ENCODE assay signal across 1 cellular context in the genomic region with DNA sequence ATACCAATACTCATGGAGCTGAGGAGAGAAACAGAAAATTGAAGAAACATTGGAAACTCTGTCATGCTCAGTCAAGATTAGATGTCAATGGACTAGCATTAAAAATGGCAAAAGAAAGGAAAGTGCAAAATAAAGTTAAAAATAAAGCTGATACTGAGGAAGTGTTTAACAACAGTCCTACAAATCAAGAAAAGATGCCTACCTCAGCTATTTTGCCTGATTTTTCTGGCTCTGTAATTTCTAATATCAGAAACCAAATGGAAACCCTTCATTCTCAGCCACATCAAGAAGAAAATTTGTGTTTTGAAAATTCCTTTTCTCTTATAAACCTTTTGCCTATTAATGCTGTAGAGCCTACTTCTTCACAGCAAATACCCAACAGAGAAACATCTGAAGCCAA.
TF ChIP-seq lines count a peak whose summit lies in the region.

No MANE protein-coding gene starts in this region.

TF ChIP-seq in K562, 482 proteins besides CTCF, POLR2A, EP300 and RAD21 (continued from another document):
- TF ChIP-seq, protein P1, sequence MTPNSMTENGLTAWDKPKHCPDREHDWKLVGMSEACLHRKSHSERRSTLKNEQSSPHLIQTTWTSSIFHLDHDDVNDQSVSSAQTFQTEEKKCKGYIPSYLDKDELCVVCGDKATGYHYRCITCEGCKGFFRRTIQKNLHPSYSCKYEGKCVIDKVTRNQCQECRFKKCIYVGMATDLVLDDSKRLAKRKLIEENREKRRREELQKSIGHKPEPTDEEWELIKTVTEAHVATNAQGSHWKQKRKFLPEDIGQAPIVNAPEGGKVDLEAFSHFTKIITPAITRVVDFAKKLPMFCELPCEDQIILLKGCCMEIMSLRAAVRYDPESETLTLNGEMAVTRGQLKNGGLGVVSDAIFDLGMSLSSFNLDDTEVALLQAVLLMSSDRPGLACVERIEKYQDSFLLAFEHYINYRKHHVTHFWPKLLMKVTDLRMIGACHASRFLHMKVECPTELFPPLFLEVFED (CRISPR knock-in tag; conservative IDR thresholded peaks at IDR 0.05): no peak
- TF ChIP-seq NCOA6 (IDR thresholded peaks at IDR 0.05) (no peak), ZNF444 (CRISPR knock-in tag; IDR thresholded peaks at IDR 0.05) (no peak), MAFF (IDR thresholded peaks at IDR 0.05; ENCODE audit: low read length) (0 out of 2 replicates have a peak, but pooled peaks have one; percentile 18), PCBP1 (IDR thresholded peaks at IDR 0.05; ENCODE audit: low read depth, low read length, poor library complexity, severe bottlenecking) (no peak), ZNF77 (CRISPR knock-in tag; IDR thresholded peaks at IDR 0.05) (no peak), MAFK (IDR thresholded peaks at IDR 0.05; ENCODE audit: low read length) (0 out of 2 replicates have a peak, but pooled peaks have one; percentile 14), MYNN (IDR thresholded peaks at IDR 0.05) (no peak), MYNN (CRISPR knock-in tag; IDR thresholded peaks at IDR 0.05) (no peak)
TF ChIP-seq in K562: peak in this region for 2.
